In genomic region chr11:96339704-96340554, GRCh38 we compare ENCODE assay signal across 9 cellular contexts. TPM values are rescaled to one million over a fixed set of nuclear protein-coding genes. Genes with fewer than 3 reads are reported as not detected.
DNase-seq lines count a peak whose midpoint lies in the region; ATAC-seq, FAIRE-seq and TF ChIP-seq lines count a peak whose summit lies in the region.
"Had no signal": no experiment of that assay in that cellular context is flagged by ENCODE, and none has a peak within 500 bp of the region (broad histone marks: within the 10 kb centered on the region; RNA-seq: fewer than 3 reads in every experiment).

No MANE protein-coding gene starts in this region.

- POLR2A ChIA-PET in HepG2 (lab: Yijun Ruan, JAX), result interaction anchor here (0.8 to 4.6 kb wide), 4 partner anchors 9 to 326 kb away, joined by 4 to 54 read pairs (median 8); no protein-coding TSS in a partner anchor

- ATAC-seq in HepG2 (peak; percentile 4; the same call in 1 of the 3 replicates), GM18870 (IDR thresholded peaks at IDR 0.05; ENCODE audit: unreplicated experiment) (no peak)

- H3K9me3 ChIP-seq in adrenal gland (replicated peaks in 1 of 3), result no peaks in the 10 kb centered on the region
- no peaks in the 10 kb centered on the region for H3K9me3 ChIP-seq in HepG2 (ENCODE audit: low read length)
- no peaks in the 10 kb centered on the region for H3K9me3 ChIP-seq in stomach smooth muscle (ENCODE audit: control insufficient read depth in 2 of 2, low read length in 2 of 2)

- no peak for TF ChIP-seq EP300 in HepG2 (IDR thresholded peaks at IDR 0.05; ENCODE audit: low read depth in 2 of 2, low read length in 2 of 2)
- no peak for TF ChIP-seq EP300 in HepG2 (CRISPR knock-in tag; IDR thresholded peaks at IDR 0.05; ENCODE audit: borderline replicate concordance)

- H3K27me3 Mint-ChIP-seq in T-helper 1 cell treated with Interleukin-12 subunit alpha and Interleukin-12 subunit beta and Interleukin-4 antibody, amounts not matched to agents 30 μg/mL and 1 μg/mL, for 36 hours (ENCODE audit: low read depth), result no peaks in the 10 kb centered on the region

- DNase-seq in T-helper 1 cell (no peak), adrenal gland (no peak), HepG2 (ENCODE audit: low spot score) (no peak), HuH-7 (ENCODE audit: low spot score) (no peak), DMS53 treated with DMSO at 0.1 percent for 48 hours (lab: John Stamatoyannopoulos, UW; ENCODE audit: unreplicated experiment) (no peak)

- TF ChIP-seq POLR2A in adrenal gland (IDR thresholded peaks at IDR 0.05) (no peak), HepG2 (IDR thresholded peaks at IDR 0.05; ENCODE audit: insufficient read depth in 1 of 2, low read depth in 2 of 2, low read length in 2 of 2) (no peak)

- FAIRE-seq in HepG2 (lab: Jason Lieb, UNC), result no peak
- FAIRE-seq: A204.1 had no signal

- H3K4me2 ChIP-seq in HepG2 (ENCODE audit: low read depth, low read length), result peak overlapping the region; percentile 94

- peaks cover 14% of the 10 kb centered on the region for H3K36me3 Mint-ChIP-seq in T-helper 1 cell treated with Interleukin-12 subunit alpha and Interleukin-12 subunit beta and Interleukin-4 antibody, amounts not matched to agents 30 μg/mL and 1 μg/mL, for 36 hours (ENCODE audit: low read depth)

- no TSS peak for BruUV-seq in HepG2 (replicated peaks; lab: Mats Ljungman, UMichigan)

- no peak overlapping the region for H2AFZ ChIP-seq in HepG2 (ENCODE audit: low read length)

- H3K4me1 Mint-ChIP-seq in T-helper 1 cell treated with Interleukin-12 subunit alpha and Interleukin-12 subunit beta and Interleukin-4 antibody, amounts not matched to agents 30 μg/mL and 1 μg/mL, for 36 hours (ENCODE audit: low read depth), result peaks cover 63% of the 10 kb centered on the region

- H3K36me3 ChIP-seq in adrenal gland (replicated peaks in 1 of 2) (no peaks in the 10 kb centered on the region), HepG2 (replicated peaks in 1 of 2; ENCODE audit: control insufficient read depth in 1 of 2, insufficient read depth in 2 of 2, low read length in 2 of 2) (peaks cover 0 to 10% of the 10 kb centered on the region in 2 experiments; a peak in 3 of 5 replicates), stomach smooth muscle (ENCODE audit: control insufficient read depth in 2 of 2, insufficient read depth in 2 of 2, low read length in 2 of 2) (no peaks in the 10 kb centered on the region)

- H3K27ac ChIP-seq in adrenal gland, result peak overlapping the region in 3 of 5 donors; percentile 71 to 92 (median 88)
- peak overlapping the region; percentile 80 for H3K27ac ChIP-seq in HepG2 (ENCODE audit: extremely low read length, insufficient read depth, low read length)
- H3K27ac ChIP-seq in stomach smooth muscle (ENCODE audit: low read length), result peak overlapping the region; percentile 50

- in situ Hi-C loops in HepG2 (cut with HindIII; ENCODE audit: extremely low pct_ligation_motif_present, low pct_unique_long_range_greater_than_20kb), result loop anchor here (10.0 kb wide), 1 partner anchor 325 kb away; no protein-coding TSS in a partner anchor

- H4K20me1 ChIP-seq in HepG2 (ENCODE audit: insufficient read depth, low read length), result no peaks in the 10 kb centered on the region

- no peaks in the 10 kb centered on the region for H3K9me3 Mint-ChIP-seq in T-helper 1 cell treated with Interleukin-12 subunit alpha and Interleukin-12 subunit beta and Interleukin-4 antibody, amounts not matched to agents 30 μg/mL and 1 μg/mL, for 36 hours

- intact Hi-C loops in adrenal gland (cut with DNase I), result loop anchor here (5.0 to 10.0 kb wide), 3 partner anchors 283 to 503 kb away; no protein-coding TSS in a partner anchor
- intact Hi-C loops in HepG2 (cut with micrococcal nuclease; ENCODE audit: unreplicated experiment), result loop anchor here (5.0 kb wide), 1 partner anchor 98 kb away; no protein-coding TSS in a partner anchor

- H3K9ac ChIP-seq in HepG2 (ENCODE audit: insufficient read depth, low read depth, low read length), result peak overlapping the region; percentile 89
- H3K9ac ChIP-seq in stomach smooth muscle (ENCODE audit: low read length in 2 of 2), result peak overlapping the region; percentile 16 to 55

- TF ChIP-seq RAD21 in HepG2 (CRISPR knock-in tag; IDR thresholded peaks at IDR 0.05), result no peak

- no peak for TF ChIP-seq CTCF in adrenal gland (IDR thresholded peaks at IDR 0.05)
- TF ChIP-seq CTCF in HepG2 (CRISPR knock-in tag; IDR thresholded peaks at IDR 0.05), result 0 out of 2 replicates have a peak, but pooled peaks have one; percentile 14

- peak overlapping the region; percentile 97 for H3K4me3 Mint-ChIP-seq in T-helper 1 cell treated with Interleukin-12 subunit alpha and Interleukin-12 subunit beta and Interleukin-4 antibody, amounts not matched to agents 30 μg/mL and 1 μg/mL, for 36 hours

- H3K27me3 ChIP-seq in adrenal gland (no peaks in the 10 kb centered on the region), HepG2 (ENCODE audit: control insufficient read depth in 1 of 2, insufficient read depth in 2 of 2, low read length in 2 of 2) (no peaks in the 10 kb centered on the region; a peak in 1 of 5 replicates), stomach smooth muscle (ENCODE audit: control insufficient read depth in 1 of 2, insufficient read depth in 2 of 2, low read length in 2 of 2) (no peaks in the 10 kb centered on the region)

- H3K79me2 ChIP-seq in HepG2 (ENCODE audit: insufficient read depth, low read length), result peaks cover 79% of the 10 kb centered on the region

- H3K4me3 ChIP-seq in adrenal gland (peak overlapping the region in 2 of 4 donors; percentile 2 to 90), HepG2 (replicated peaks in 1 of 3; ENCODE audit: insufficient read depth in 1 of 3, low read depth in 2 of 3, low read length in 3 of 3) (peak overlapping the region; percentile 59 to 84 (median 77)), stomach smooth muscle (ENCODE audit: low read length in 2 of 2) (peak overlapping the region; percentile 97 to 99)

- CTCF ChIA-PET in HepG2 (lab: Yijun Ruan, JAX; ENCODE audit: low intra/inter-chr PET ratio, low total read pairs), result no interaction called here

- WGBS in adrenal gland, 4 donors, result 74 to 87% (median 79%) methylated on average over 5 to 7 of the region's 7 CpGs
- WGBS in HepG2 (ENCODE audit: low lambda C conversion rate), result 63% methylated on average over 5 of the region's 7 CpGs

- peaks cover 23 to 46% of the 10 kb centered on the region in 2 donors for H3K4me1 ChIP-seq in adrenal gland (replicated peaks in 1 of 2)
- peaks cover 74% of the 10 kb centered on the region for H3K4me1 ChIP-seq in HepG2 (ENCODE audit: insufficient read depth, low read length)
- H3K4me1 ChIP-seq in stomach smooth muscle (ENCODE audit: control insufficient read depth, insufficient read depth, low read length), result peaks cover 37% of the 10 kb centered on the region

- H3K27ac Mint-ChIP-seq in T-helper 1 cell treated with Interleukin-12 subunit alpha and Interleukin-12 subunit beta and Interleukin-4 antibody, amounts not matched to agents 30 μg/mL and 1 μg/mL, for 36 hours, result peak overlapping the region; percentile 93

RNA-seq across cellular contexts. Expression of gene MAML2, which starts 3.1 kb away (rescaled TPM):
- total RNA-seq in adrenal gland (10 to 100 TPM in 5 of 8 donors, 1 to 10 TPM in 3; 6.2 to 19.4 (median 11.1) TPM), HepG2 (2016; rRNA removed; fragmentation: Illumina TruSeq; extraction: Trizol) (2.3 and 2.9 TPM in 2 replicates)
- polyA plus RNA-seq in adrenal gland (1 to 10 TPM; 1.4 to 5.7 (median 3.7) TPM), HepG2 (2011; rRNA removed) (22.2 and 25.9 TPM in 2 replicates)
- total RNA-seq in HepG2 (2016; cell fraction: cytosol; rRNA removed; fragmentation: Illumina TruSeq; extraction: Trizol; ENCODE audit: low read depth), result 1.6 and 1.8 TPM in 2 replicates
- 2.0 and 2.5 TPM in 2 replicates for total RNA-seq in HepG2 (2016; cell fraction: insoluble cytoplasmic fraction; rRNA removed; fragmentation: Illumina TruSeq; extraction: Trizol)
- total RNA-seq in HepG2 (2016; cell fraction: membrane; rRNA removed; fragmentation: Illumina TruSeq; extraction: Trizol), result 1.9 and 2.0 TPM in 2 replicates
- total RNA-seq in HepG2 (2016; cell fraction: nucleus; rRNA removed; fragmentation: Illumina TruSeq; extraction: Trizol), result 5.7 and 6.2 TPM in 2 replicates
- 21.7 and 21.8 TPM in 2 replicates for polyA plus RNA-seq in HepG2 (2011; cell fraction: cytosol; rRNA removed)
- polyA plus RNA-seq in HepG2 (2011; cell fraction: nucleus; rRNA removed), result 16.4 and 23.7 TPM in 2 replicates
- 9.1 and 11.7 TPM in 2 replicates for polyA plus RNA-seq in HepG2 (2012)
- polyA plus RNA-seq in HepG2 (2016; cell fraction: cytosol; fragmentation: Illumina TruSeq; extraction: Trizol; ENCODE audit: low read depth), result 0.03 and 0.08 TPM in 2 replicates
- polyA plus RNA-seq in HepG2 (2016; cell fraction: insoluble cytoplasmic fraction; fragmentation: Illumina TruSeq; extraction: Trizol; ENCODE audit: low read depth), result 3.0 and 3.2 TPM in 2 replicates
- polyA plus RNA-seq in HepG2 (2016; cell fraction: membrane; fragmentation: Illumina TruSeq; extraction: Trizol; ENCODE audit: low read depth), result 0.23 TPM in 2 replicates
- 2.7 and 3.2 TPM in 2 replicates for polyA plus RNA-seq in HepG2 (2016; cell fraction: nucleus; fragmentation: Illumina TruSeq; extraction: Trizol; ENCODE audit: insufficient read depth, low read depth)
- 2.5 and 40.0 TPM in 2 replicates for polyA minus RNA-seq in HepG2 (2011; rRNA and poly(A)+ RNA removed; ENCODE audit: low replicate concordance)
- polyA minus RNA-seq in HepG2 (2011; cell fraction: cytosol; rRNA and poly(A)+ RNA removed), result 21.3 and 22.0 TPM in 2 replicates
- 70.5 and 75.7 TPM in 2 replicates for polyA minus RNA-seq in HepG2 (2011; cell fraction: nucleus; rRNA and poly(A)+ RNA removed)

RNA-seq across cellular contexts. Expression of gene CCDC82, which starts 49.8 kb away (rescaled TPM):
- total RNA-seq in adrenal gland (10 to 100 TPM in 7 of 8 donors, 1 to 10 TPM in 1; 4.7 to 48.1 (median 13.3) TPM), HepG2 (2016; rRNA removed; fragmentation: Illumina TruSeq; extraction: Trizol) (19.7 and 23.5 TPM in 2 replicates)
- polyA plus RNA-seq in adrenal gland (10 to 100 TPM; 16.2 to 37.6 (median 21.3) TPM), HepG2 (2011; rRNA removed) (21.6 and 25.7 TPM in 2 replicates)
- total RNA-seq in HepG2 (2016; cell fraction: cytosol; rRNA removed; fragmentation: Illumina TruSeq; extraction: Trizol; ENCODE audit: low read depth), result 1.8 and 2.4 TPM in 2 replicates
- 19.1 and 24.0 TPM in 2 replicates for total RNA-seq in HepG2 (2016; cell fraction: insoluble cytoplasmic fraction; rRNA removed; fragmentation: Illumina TruSeq; extraction: Trizol)
- total RNA-seq in HepG2 (2016; cell fraction: membrane; rRNA removed; fragmentation: Illumina TruSeq; extraction: Trizol), result 4.7 and 4.9 TPM in 2 replicates
- total RNA-seq in HepG2 (2016; cell fraction: nucleus; rRNA removed; fragmentation: Illumina TruSeq; extraction: Trizol), result 39.8 and 47.6 TPM in 2 replicates
- polyA plus RNA-seq in HepG2 (2011; cell fraction: cytosol; rRNA removed), result 3.6 and 6.5 TPM in 2 replicates
- polyA plus RNA-seq in HepG2 (2011; cell fraction: nucleus; rRNA removed), result 33.4 and 54.2 TPM in 2 replicates
- polyA plus RNA-seq in HepG2 (2012), result 33.3 and 38.3 TPM in 2 replicates
- polyA plus RNA-seq in HepG2 (2016; cell fraction: cytosol; fragmentation: Illumina TruSeq; extraction: Trizol; ENCODE audit: low read depth), result 0.97 and 1.00 TPM in 2 replicates
- polyA plus RNA-seq in HepG2 (2016; cell fraction: insoluble cytoplasmic fraction; fragmentation: Illumina TruSeq; extraction: Trizol; ENCODE audit: low read depth), result 29.2 and 34.9 TPM in 2 replicates
- polyA plus RNA-seq in HepG2 (2016; cell fraction: membrane; fragmentation: Illumina TruSeq; extraction: Trizol; ENCODE audit: low read depth), result 2.5 and 3.9 TPM in 2 replicates
- polyA plus RNA-seq in HepG2 (2016; cell fraction: nucleus; fragmentation: Illumina TruSeq; extraction: Trizol; ENCODE audit: insufficient read depth, low read depth), result 90.4 and 109 TPM in 2 replicates
- polyA minus RNA-seq in HepG2 (2011; rRNA and poly(A)+ RNA removed; ENCODE audit: low replicate concordance), result 5.4 and 6.3 TPM in 2 replicates
- polyA minus RNA-seq in HepG2 (2011; cell fraction: cytosol; rRNA and poly(A)+ RNA removed), result 9.4 and 9.6 TPM in 2 replicates
- polyA minus RNA-seq in HepG2 (2011; cell fraction: nucleus; rRNA and poly(A)+ RNA removed), result 91.0 and 94.6 TPM in 2 replicates

RNA-seq across cellular contexts. Expression of gene JRKL, which starts 49.9 kb away (rescaled TPM):
- total RNA-seq in adrenal gland (10 to 100 TPM in 1 of 8 donors, 1 to 10 TPM in 6, under 1 TPM in 1; 0.87 to 10.2 (median 4.6) TPM), HepG2 (2016; rRNA removed; fragmentation: Illumina TruSeq; extraction: Trizol) (4.5 and 8.6 TPM in 2 replicates)
- polyA plus RNA-seq in adrenal gland (10 to 100 TPM in 1 of 3 donors, 1 to 10 TPM in 2; 2.5 to 12.4 (median 3.6) TPM), HepG2 (2011; rRNA removed) (2.6 and 3.2 TPM in 2 replicates)
- total RNA-seq in HepG2 (2016; cell fraction: cytosol; rRNA removed; fragmentation: Illumina TruSeq; extraction: Trizol; ENCODE audit: low read depth), result 0.30 and 0.71 TPM in 2 replicates
- 4.8 and 8.5 TPM in 2 replicates for total RNA-seq in HepG2 (2016; cell fraction: insoluble cytoplasmic fraction; rRNA removed; fragmentation: Illumina TruSeq; extraction: Trizol)
- total RNA-seq in HepG2 (2016; cell fraction: membrane; rRNA removed; fragmentation: Illumina TruSeq; extraction: Trizol), result 2.2 and 2.8 TPM in 2 replicates
- total RNA-seq in HepG2 (2016; cell fraction: nucleus; rRNA removed; fragmentation: Illumina TruSeq; extraction: Trizol), result 5.2 and 5.4 TPM in 2 replicates
- 1.1 and 2.2 TPM in 2 replicates for polyA plus RNA-seq in HepG2 (2011; cell fraction: cytosol; rRNA removed)
- polyA plus RNA-seq in HepG2 (2011; cell fraction: nucleus; rRNA removed), result 2.2 and 3.2 TPM in 2 replicates
- polyA plus RNA-seq in HepG2 (2012), result 4.1 and 5.4 TPM in 2 replicates
- polyA plus RNA-seq in HepG2 (2016; cell fraction: cytosol; fragmentation: Illumina TruSeq; extraction: Trizol; ENCODE audit: low read depth), result 0.29 and 0.32 TPM in 2 replicates
- polyA plus RNA-seq in HepG2 (2016; cell fraction: insoluble cytoplasmic fraction; fragmentation: Illumina TruSeq; extraction: Trizol; ENCODE audit: low read depth), result 8.2 TPM in 2 replicates
- 1.4 and 1.8 TPM in 2 replicates for polyA plus RNA-seq in HepG2 (2016; cell fraction: membrane; fragmentation: Illumina TruSeq; extraction: Trizol; ENCODE audit: low read depth)
- 9.1 and 11.5 TPM in 2 replicates for polyA plus RNA-seq in HepG2 (2016; cell fraction: nucleus; fragmentation: Illumina TruSeq; extraction: Trizol; ENCODE audit: insufficient read depth, low read depth)
- 0.62 and 0.96 TPM in 2 replicates for polyA minus RNA-seq in HepG2 (2011; rRNA and poly(A)+ RNA removed; ENCODE audit: low replicate concordance)
- 2.6 and 2.8 TPM in 2 replicates for polyA minus RNA-seq in HepG2 (2011; cell fraction: cytosol; rRNA and poly(A)+ RNA removed)
- polyA minus RNA-seq in HepG2 (2011; cell fraction: nucleus; rRNA and poly(A)+ RNA removed), result 5.4 and 6.5 TPM in 2 replicates
